ENCODE assay signal across 27 cellular contexts in the genomic region with DNA sequence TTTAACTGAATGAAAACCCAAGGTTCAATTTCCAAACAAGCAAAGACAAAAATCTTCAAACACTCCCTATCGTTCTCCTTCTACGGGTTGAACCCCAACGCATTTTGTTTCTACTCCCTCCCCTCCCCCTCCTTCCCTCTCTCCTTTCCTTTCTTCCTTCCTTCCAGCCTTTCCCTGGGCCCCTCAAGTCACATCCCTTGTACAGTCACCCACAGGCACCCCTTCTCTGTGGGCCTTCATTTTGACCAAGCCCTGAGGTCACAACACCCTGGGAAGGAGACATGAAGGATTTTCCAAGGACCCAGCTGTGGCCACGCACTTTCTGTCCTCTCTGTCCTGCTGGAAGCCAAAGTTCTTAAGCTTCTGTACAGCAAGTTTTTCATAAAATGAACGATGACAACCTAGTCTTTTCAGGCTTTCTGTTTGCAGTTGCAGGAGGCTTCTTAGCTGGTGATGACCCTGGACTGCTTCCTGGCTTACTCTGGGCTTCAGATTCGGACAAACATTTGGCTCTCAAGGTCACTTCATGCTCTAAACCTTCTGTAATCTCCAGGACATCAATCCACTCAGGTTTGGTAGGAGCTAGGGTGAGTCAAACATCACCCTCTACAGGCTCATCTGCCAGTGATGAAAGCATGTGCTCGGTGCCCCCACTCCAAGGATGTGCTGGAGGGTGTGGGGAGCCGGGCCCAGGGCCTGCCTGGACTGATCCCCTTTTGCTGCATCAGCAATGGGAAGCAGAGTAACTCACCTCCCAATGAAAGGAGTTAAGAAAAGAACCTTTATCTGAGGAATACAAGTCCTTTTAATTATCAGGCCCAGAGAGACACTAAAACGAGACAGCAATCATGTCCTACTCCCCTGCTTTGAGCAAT. TPM values are rescaled to one million over a fixed set of nuclear protein-coding genes. Genes with fewer than 3 reads are reported as not detected.
"Had no signal": no experiment of that assay in that cellular context is flagged by ENCODE, and none has a peak within 500 bp of the region (broad histone marks: within the 10 kb centered on the region; RNA-seq: fewer than 3 reads in every experiment).

No MANE protein-coding gene starts in this region.

- H3K27ac Mint-ChIP-seq: activated CD8-positive, alpha-beta T cell treated with anti-CD3 and anti-CD28 coated beads for 36 hours; activated naive CD8-positive, alpha-beta T cell treated with anti-CD3 and anti-CD28 coated beads, Interleukin-2, amount 50 U/mL, for 24 hours; activated T-helper 1 cell treated with anti-CD3 and anti-CD28 coated beads, Interleukin-12 subunit alpha, Interleukin-12 subunit beta, Interleukin-2, Interleukin-4 antibody, amounts not matched to agents 30 ng/mL and 10 ng/mL and 1 ng/mL, durations not matched to agents 14 hours and 24 hours and 36 hours; T-helper 1 cell treated with Interleukin-12 subunit alpha and Interleukin-12 subunit beta and Interleukin-4 antibody, amounts not matched to agents 30 μg/mL and 1 μg/mL, for 36 hours had no signal

- DNase-seq: activated CD4-positive, alpha-beta T cell treated with anti-CD3 and anti-CD28 coated beads for 4 hours; activated CD8-positive, alpha-beta memory T cell treated with anti-CD3 and anti-CD28 coated beads, Interleukin-2, amount 50 U/mL, for 4 hours; activated CD8-positive, alpha-beta T cell treated with anti-CD3 and anti-CD28 coated beads for 36 hours; activated effector memory CD4-positive, alpha-beta T cell treated with Interleukin-2 at 50 U/mL for 16 hours; activated naive CD4-positive, alpha-beta T cell treated with Interleukin-2 at 50 U/mL for 16 hours; activated naive CD8-positive, alpha-beta T cell treated with anti-CD3 and anti-CD28 coated beads, Interleukin-2, amount 50 U/mL, for 24 hours; brain microvascular endothelial cell; KG1; NCI-H1092; NCI-H1417; NCI-H2029; NCI-H2107; NCI-H2171 treated with DMSO at 0.1 percent for 48 hours; NCI-H345; NCI-H510A; NCI-H526 treated with DMSO at 0.1 percent for 48 hours; NK-92 treated with Interleukin-12 subunit alpha and Interleukin-12 subunit beta, amount 100 ng/mL, for 24 hours; SHP77 treated with DMSO at 0.1 percent for 48 hours had no signal

- H3K4me3 Mint-ChIP-seq: activated CD8-positive, alpha-beta T cell treated with anti-CD3 and anti-CD28 coated beads for 36 hours; activated naive CD8-positive, alpha-beta T cell treated with anti-CD3 and anti-CD28 coated beads, Interleukin-2, amount 50 U/mL, for 24 hours; activated T-helper 1 cell treated with anti-CD3 and anti-CD28 coated beads, Interleukin-12 subunit alpha, Interleukin-12 subunit beta, Interleukin-2, Interleukin-4 antibody, amounts not matched to agents 30 ng/mL and 10 ng/mL and 1 ng/mL, durations not matched to agents 14 hours and 24 hours and 36 hours; T-helper 1 cell treated with Interleukin-12 subunit alpha and Interleukin-12 subunit beta and Interleukin-4 antibody, amounts not matched to agents 30 μg/mL and 1 μg/mL, for 36 hours had no signal

- H3K27me3 ChIP-seq: brain microvascular endothelial cell had no signal

- ATAC-seq: activated CD4-positive, CD25-positive, alpha-beta regulatory T cell treated with anti-CD3 and anti-CD28 coated beads, Interleukin-2, amount 50 U/mL, for 24 hours; activated CD8-positive, alpha-beta T cell treated with anti-CD3 and anti-CD28 coated beads for 36 hours; activated naive CD4-positive, alpha-beta T cell treated with anti-CD3 and anti-CD28 coated beads, Interleukin-2, amount 50 U/mL, for 72 hours; activated naive CD8-positive, alpha-beta T cell treated with anti-CD3 and anti-CD28 coated beads, Interleukin-2, amount 50 U/mL, for 24 hours had no signal

- H3K27me3 Mint-ChIP-seq: activated CD8-positive, alpha-beta T cell treated with anti-CD3 and anti-CD28 coated beads for 36 hours; activated naive CD8-positive, alpha-beta T cell treated with anti-CD3 and anti-CD28 coated beads, Interleukin-2, amount 50 U/mL, for 24 hours had no signal

- FAIRE-seq: RCC 7860 had no signal

- H3K9me3 Mint-ChIP-seq: activated CD8-positive, alpha-beta T cell treated with anti-CD3 and anti-CD28 coated beads for 36 hours; activated naive CD4-positive, alpha-beta T cell treated with anti-CD3 and anti-CD28 coated beads, Interleukin-2, amount 50 U/mL, for 72 hours; activated naive CD8-positive, alpha-beta T cell treated with anti-CD3 and anti-CD28 coated beads, Interleukin-2, amount 50 U/mL, for 24 hours; activated T-helper 1 cell treated with anti-CD3 and anti-CD28 coated beads, Interleukin-12 subunit alpha, Interleukin-12 subunit beta, Interleukin-2, Interleukin-4 antibody, amounts not matched to agents 30 ng/mL and 10 ng/mL and 1 ng/mL, durations not matched to agents 14 hours and 24 hours and 36 hours; T-helper 1 cell treated with Interleukin-12 subunit alpha and Interleukin-12 subunit beta and Interleukin-4 antibody, amounts not matched to agents 30 μg/mL and 1 μg/mL, for 36 hours had no signal

- H3K36me3 Mint-ChIP-seq: activated naive CD4-positive, alpha-beta T cell treated with anti-CD3 and anti-CD28 coated beads, Interleukin-2, amount 50 U/mL, for 72 hours had no signal

- H3K27ac ChIP-seq: brain microvascular endothelial cell had no signal

- H3K36me3 ChIP-seq: brain microvascular endothelial cell had no signal

RNA-seq across cellular contexts. Expression of a gene that starts 25.6 kb away (rescaled TPM):
- total RNA-seq: activated CD8-positive, alpha-beta T cell treated with anti-CD3 and anti-CD28 coated beads for 36 hours; activated naive CD4-positive, alpha-beta T cell treated with anti-CD3 and anti-CD28 coated beads, Interleukin-2, amount 50 U/mL, for 72 hours; activated T-helper 1 cell treated with anti-CD3 and anti-CD28 coated beads, Interleukin-12 subunit alpha, Interleukin-12 subunit beta, Interleukin-2, Interleukin-4 antibody, amounts not matched to agents 30 ng/mL and 10 ng/mL and 1 ng/mL, durations not matched to agents 14 hours and 24 hours and 36 hours; cardiac septum; LHCN-M2; M059J; SK-MEL-5 had no signal
